In the genomic region with DNA sequence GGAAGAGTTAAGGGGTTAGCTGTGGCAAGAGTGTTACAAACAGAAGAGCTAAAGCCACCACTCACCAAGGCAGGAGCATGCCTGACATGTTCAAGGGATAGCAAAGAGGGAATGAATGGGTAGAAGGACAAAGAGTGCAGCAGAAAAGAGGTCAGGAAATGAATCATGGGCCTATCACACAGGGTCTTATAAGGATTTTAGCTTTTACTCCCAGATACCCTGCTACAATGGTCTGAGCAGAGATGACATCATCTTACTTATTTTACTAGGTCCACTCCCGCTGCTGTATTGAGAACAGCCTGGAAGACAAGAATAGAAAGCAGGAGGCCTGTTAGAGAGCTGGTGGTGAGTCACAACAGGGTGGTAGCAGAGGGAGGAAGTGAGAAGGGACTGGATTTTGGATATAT, we compare ENCODE assay signal across 8 cellular contexts. TPM values are rescaled to one million over a fixed set of nuclear protein-coding genes. Genes with fewer than 3 reads are reported as not detected.
DNase-seq lines count a peak whose midpoint lies in the region; ATAC-seq and TF ChIP-seq lines count a peak whose summit lies in the region.

No MANE protein-coding gene starts in this region.

- no peak overlapping the region for H3K4me2 ChIP-seq in GM23338

- H3K4me1 ChIP-seq in testis (no peaks in the 10 kb centered on the region), GM23338 (ENCODE audit: insufficient read depth) (no peaks in the 10 kb centered on the region)

- no peak overlapping the region for H3K4me3 Mint-ChIP-seq in GM23338

- H3K4me3 ChIP-seq in testis (no peak overlapping the region), GM23338 (no peak overlapping the region)

- H3K9me2 ChIP-seq in GM23338 (ENCODE audit: insufficient read depth) = no peaks in the 10 kb centered on the region

- DNase-seq in EL (peak; percentile 95), HPDE6-E6E7 (ENCODE audit: extremely low spot score) (peak; percentile 73), amniotic stem cell (lab: John Stamatoyannopoulos, UW) (peak; percentile 60), kidney glomerular epithelial cell (lab: John Stamatoyannopoulos, UW) (peak; percentile 89), testis (no peak), NCI-H1048 (lab: John Stamatoyannopoulos, UW) (no peak), GM23338 (ENCODE audit: low spot score) (no peak)

- H3K79me2 ChIP-seq in GM23338 (replicated peaks; ENCODE audit: insufficient read depth) = no peaks in the 10 kb centered on the region

- no peaks in the 10 kb centered on the region for H3K27me3 ChIP-seq in testis
- no peaks in the 10 kb centered on the region for H3K27me3 ChIP-seq in GM23338 (ENCODE audit: insufficient read depth)

- H4K20me1 ChIP-seq in GM23338 (replicated peaks; ENCODE audit: insufficient read depth) = peaks cover 5% of the 10 kb centered on the region

- no peaks in the 10 kb centered on the region for H3K27me3 Mint-ChIP-seq in GM23338 (ENCODE audit: insufficient read depth, low read depth, poor library complexity)

- intact Hi-C loops in testis (cut with DNase I; ENCODE audit: low total_unique reads) = no loop called here

- no peak overlapping the region for H3K27ac Mint-ChIP-seq in GM23338

- H3K9me3 ChIP-seq in testis = no peaks in the 10 kb centered on the region

- H3K4me1 Mint-ChIP-seq in GM23338 = no peaks in the 10 kb centered on the region

- H3K27ac ChIP-seq in testis (no peak overlapping the region), GM23338 (ENCODE audit: low read depth) (no peak overlapping the region)

- ATAC-seq in GM21515 (IDR thresholded peaks at IDR 0.05; ENCODE audit: unreplicated experiment) (peak; percentile 90), GM23338 (no peak)

- TF ChIP-seq CTCF in testis (IDR thresholded peaks at IDR 0.05) = no peak
- TF ChIP-seq CTCF in GM23338 (conservative IDR thresholded peaks at IDR 0.05; ENCODE audit: low read depth in 2 of 2) = no peak

- H3K36me3 ChIP-seq in testis (ENCODE audit: low read depth, missing control alignments) (no peaks in the 10 kb centered on the region), GM23338 (ENCODE audit: insufficient read depth) (peaks cover 9% of the 10 kb centered on the region; the same call in 1 of the 2 replicates)

- no peak overlapping the region for H2AFZ ChIP-seq in GM23338

- H3K9me3 Mint-ChIP-seq in GM23338 = no peaks in the 10 kb centered on the region

- 53 to 86% methylated on average over 1 of the region's 1 CpG for WGBS in testis, 2 donors

- TF ChIP-seq POLR2A in testis (IDR thresholded peaks at IDR 0.05) = no peak

- peaks cover 6% of the 10 kb centered on the region; the same call in 2 of the 3 replicates for H3K36me3 Mint-ChIP-seq in GM23338 (ENCODE audit: low read depth)

- no peaks in the 10 kb centered on the region for H3F3A ChIP-seq in GM23338 (replicated peaks; ENCODE audit: low read depth)

TF ChIP-seq in GM23338, 12 proteins besides CTCF, POLR2A, EP300 and RAD21 (continues in another document):
- TF ChIP-seq JUNB (IDR thresholded peaks at IDR 0.05; ENCODE audit: unreplicated experiment) = no peak
- no peak for TF ChIP-seq ZNF114 (CRISPR knock-in tag; IDR thresholded peaks at IDR 0.05)
- TF ChIP-seq ZNF331 (CRISPR knock-in tag; IDR thresholded peaks at IDR 0.05; ENCODE audit: low read depth) = no peak
- no peak for TF ChIP-seq POLR2AphosphoS5 (IDR thresholded peaks at IDR 0.05; ENCODE audit: low read depth)
- TF ChIP-seq EZH2phosphoT487 (IDR thresholded peaks at IDR 0.05; ENCODE audit: unreplicated experiment) = no peak
- TF ChIP-seq, protein P1, sequence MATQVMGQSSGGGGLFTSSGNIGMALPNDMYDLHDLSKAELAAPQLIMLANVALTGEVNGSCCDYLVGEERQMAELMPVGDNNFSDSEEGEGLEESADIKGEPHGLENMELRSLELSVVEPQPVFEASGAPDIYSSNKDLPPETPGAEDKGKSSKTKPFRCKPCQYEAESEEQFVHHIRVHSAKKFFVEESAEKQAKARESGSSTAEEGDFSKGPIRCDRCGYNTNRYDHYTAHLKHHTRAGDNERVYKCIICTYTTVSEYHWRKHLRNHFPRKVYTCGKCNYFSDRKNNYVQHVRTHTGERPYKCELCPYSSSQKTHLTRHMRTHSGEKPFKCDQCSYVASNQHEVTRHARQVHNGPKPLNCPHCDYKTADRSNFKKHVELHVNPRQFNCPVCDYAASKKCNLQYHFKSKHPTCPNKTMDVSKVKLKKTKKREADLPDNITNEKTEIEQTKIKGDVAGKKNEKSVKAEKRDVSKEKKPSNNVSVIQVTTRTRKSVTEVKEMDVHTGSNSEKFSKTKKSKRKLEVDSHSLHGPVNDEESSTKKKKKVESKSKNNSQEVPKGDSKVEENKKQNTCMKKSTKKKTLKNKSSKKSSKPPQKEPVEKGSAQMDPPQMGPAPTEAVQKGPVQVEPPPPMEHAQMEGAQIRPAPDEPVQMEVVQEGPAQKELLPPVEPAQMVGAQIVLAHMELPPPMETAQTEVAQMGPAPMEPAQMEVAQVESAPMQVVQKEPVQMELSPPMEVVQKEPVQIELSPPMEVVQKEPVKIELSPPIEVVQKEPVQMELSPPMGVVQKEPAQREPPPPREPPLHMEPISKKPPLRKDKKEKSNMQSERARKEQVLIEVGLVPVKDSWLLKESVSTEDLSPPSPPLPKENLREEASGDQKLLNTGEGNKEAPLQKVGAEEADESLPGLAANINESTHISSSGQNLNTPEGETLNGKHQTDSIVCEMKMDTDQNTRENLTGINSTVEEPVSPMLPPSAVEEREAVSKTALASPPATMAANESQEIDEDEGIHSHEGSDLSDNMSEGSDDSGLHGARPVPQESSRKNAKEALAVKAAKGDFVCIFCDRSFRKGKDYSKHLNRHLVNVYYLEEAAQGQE (IDR thresholded peaks at IDR 0.05; ENCODE audit: unreplicated experiment) = no peak
- TF ChIP-seq, protein P2, sequence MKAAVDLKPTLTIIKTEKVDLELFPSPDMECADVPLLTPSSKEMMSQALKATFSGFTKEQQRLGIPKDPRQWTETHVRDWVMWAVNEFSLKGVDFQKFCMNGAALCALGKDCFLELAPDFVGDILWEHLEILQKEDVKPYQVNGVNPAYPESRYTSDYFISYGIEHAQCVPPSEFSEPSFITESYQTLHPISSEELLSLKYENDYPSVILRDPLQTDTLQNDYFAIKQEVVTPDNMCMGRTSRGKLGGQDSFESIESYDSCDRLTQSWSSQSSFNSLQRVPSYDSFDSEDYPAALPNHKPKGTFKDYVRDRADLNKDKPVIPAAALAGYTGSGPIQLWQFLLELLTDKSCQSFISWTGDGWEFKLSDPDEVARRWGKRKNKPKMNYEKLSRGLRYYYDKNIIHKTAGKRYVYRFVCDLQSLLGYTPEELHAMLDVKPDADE (IDR thresholded peaks at IDR 0.05) = no peak
- TF ChIP-seq CREB1 (CRISPR knock-in tag; IDR thresholded peaks at IDR 0.05; ENCODE audit: low read depth) = no peak

RNA-seq across cellular contexts. Expression of a gene that starts 9.8 kb away (rescaled TPM):
- 10 to 100 TPM; 24.0 to 26.4 TPM for total RNA-seq in testis
- 18.8 TPM for polyA plus RNA-seq in testis (ENCODE audit: insufficient read depth, low read depth, low replicate concordance)
- 6.4 and 10.5 TPM in 2 replicates for total RNA-seq in GM23338 (2014; rRNA removed; shearing (Covaris generic))
- polyA plus RNA-seq in GM23338 (2016; fragmentation: Nextera tagmentation; extraction: Ambion mirVana) = 4.2 and 4.4 TPM in 2 replicates

Comparison
In these comparisons a context has a peak if more than half of its experiments do, and no peak if none do; other contexts are left out.
1. DNase-seq: peak in EL (single experiment), HPDE6-E6E7 (single experiment), amniotic stem cell (single experiment) and kidney glomerular epithelial cell (single experiment); none in testis (single experiment), NCI-H1048 (single experiment) and GM23338 (single experiment).